ENCODE assay signal across 1 cellular context in the genomic region with DNA sequence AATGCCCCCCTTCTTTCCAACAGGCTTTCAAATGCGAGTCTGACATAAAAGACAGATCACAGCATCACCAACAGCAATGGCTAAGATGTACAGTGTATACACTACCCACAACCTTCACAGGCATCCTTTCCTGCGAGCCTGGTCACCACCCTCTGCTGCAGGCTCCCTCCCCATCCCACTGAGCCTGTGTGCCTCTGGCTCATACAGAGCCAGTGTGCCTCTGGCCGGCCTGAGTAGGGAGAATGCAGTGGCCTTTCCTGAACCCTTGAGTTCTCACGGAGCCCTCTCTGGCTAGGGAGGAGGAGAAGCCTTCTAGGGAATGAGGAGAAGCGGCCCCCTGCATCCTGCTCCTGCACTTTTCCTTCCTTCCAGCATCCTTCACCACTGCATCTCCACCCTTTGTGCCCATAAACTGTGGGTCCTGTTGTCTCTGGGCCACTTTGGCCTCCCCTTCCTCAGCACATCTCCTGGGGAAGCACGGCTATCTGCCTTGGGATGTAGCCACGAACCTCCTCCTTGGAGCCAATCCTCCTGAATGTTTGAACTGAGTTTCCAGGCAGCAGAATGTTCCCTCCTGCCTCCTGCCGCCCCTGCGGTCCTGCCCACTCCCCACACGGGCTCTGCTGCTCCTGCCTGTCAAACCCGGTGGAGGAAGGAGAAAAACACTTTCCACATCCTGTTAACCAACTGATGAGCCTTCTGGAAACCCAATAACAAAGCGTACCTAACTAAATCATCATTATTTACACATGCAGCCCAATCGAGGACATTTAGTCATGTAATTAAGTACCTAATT.
TF ChIP-seq lines count a peak whose summit lies in the region.

No MANE protein-coding gene starts in this region.

TF ChIP-seq in HepG2, 621 proteins besides CTCF, POLR2A, EP300 and RAD21:
- TF ChIP-seq AFF4 (CRISPR knock-in tag; IDR thresholded peaks at IDR 0.05) (no peak), ZNF142 (CRISPR knock-in tag; IDR thresholded peaks at IDR 0.05) (no peak), NR2F1 (CRISPR knock-in tag; IDR thresholded peaks at IDR 0.05) (no peak), ZXDC (CRISPR knock-in tag; IDR thresholded peaks at IDR 0.05) (no peak), TMF1 (CRISPR knock-in tag; IDR thresholded peaks at IDR 0.05; ENCODE audit: low read depth) (no peak), ZNF326 (CRISPR knock-in tag; IDR thresholded peaks at IDR 0.05; ENCODE audit: borderline replicate concordance) (no peak), ZNF451 (CRISPR knock-in tag; IDR thresholded peaks at IDR 0.05) (no peak), SALL2 (CRISPR knock-in tag; IDR thresholded peaks at IDR 0.05) (no peak), MAFK (conservative IDR thresholded peaks at IDR 0.05 in 1 of 2, IDR thresholded peaks at IDR 0.05 in 1 of 2; ENCODE audit: low read length in 2 of 2) (no peak)
